37 cellular contexts compared by ENCODE assay signal in the genomic region with DNA sequence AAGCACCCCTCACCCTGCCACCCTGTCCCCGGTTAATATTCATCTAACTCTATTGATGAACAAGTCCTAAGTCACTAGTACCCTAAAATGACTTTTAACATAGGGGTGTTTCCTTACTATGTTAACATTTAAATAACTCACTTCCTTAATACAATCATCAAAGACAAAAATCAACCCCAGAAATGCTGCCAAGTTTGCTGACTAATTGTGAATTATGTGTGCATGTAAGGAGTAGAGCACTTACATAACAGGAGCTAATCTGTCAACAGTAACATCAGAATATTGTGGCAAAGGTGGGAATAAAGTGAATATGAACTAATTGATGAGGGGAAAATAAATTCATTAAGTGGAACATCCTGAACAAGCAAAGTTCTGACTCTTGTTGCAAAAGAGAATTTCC.
DNase-seq lines count a peak whose midpoint lies in the region; ATAC-seq, FAIRE-seq and TF ChIP-seq lines count a peak whose summit lies in the region.
"Had no signal": no experiment of that assay in that cellular context is flagged by ENCODE, and none has a peak within 500 bp of the region (broad histone marks: within the 10 kb centered on the region; RNA-seq: fewer than 3 reads in every experiment).

No MANE protein-coding gene starts in this region.

- POLR2A ChIA-PET in RWPE1 (lab: Yijun Ruan, JAX; ENCODE audit: low non-redundant PET), result no interaction called here

- no peak overlapping the region for H3K27ac ChIP-seq in RWPE1
- H3K27ac ChIP-seq: esophagus muscularis mucosa, ovary, SJCRH30, transverse colon, VCaP had no signal

- no peak for TF ChIP-seq POLR2A in GM12892 (IDR thresholded peaks at IDR 0.05; ENCODE audit: low read depth, low read length)

- FAIRE-seq in GM12892 (lab: Jason Lieb, UNC), result no peak
- FAIRE-seq: GM18507, GM19239, RCC 7860 had no signal

- H3K4me3 ChIP-seq in epithelial cell of esophagus (ENCODE audit: low read length), result no peak overlapping the region
- H3K4me3 ChIP-seq: esophagus muscularis mucosa, ovary, SJCRH30, transverse colon had no signal

- peaks cover 8% of the 10 kb centered on the region for H3K9me3 Mint-ChIP-seq in HFFc6
- H3K9me3 Mint-ChIP-seq: activated T-helper 2 cell treated with anti-CD3 and anti-CD28 coated beads, Interferon-gamma antibody, Interleukin-2, Interleukin-4, amounts not matched to agents 10 μg/mL and 5 μg/mL and 100 μg/mL, durations not matched to agents 14 hours and 24 hours and 36 hours; dendritic cell treated with granulocyte-macrophage colony-stimulating factor and Interleukin-4, amounts not matched to agents 40 ng/mL and 50 ng/mL, for 4 days; stimulated activated effector memory CD8-positive, alpha-beta T cell treated with anti-CD3 and anti-CD28 coated beads, Interleukin-12 subunit alpha, Interleukin-12 subunit beta, amount 100 ng/mL, for 72 hours had no signal

- no peaks in the 10 kb centered on the region for H3K9me3 ChIP-seq in T-helper 17 cell (ENCODE audit: control insufficient read depth, low read length, poor library complexity, severe bottlenecking)
- H3K9me3 ChIP-seq: ovary, SJCRH30, transverse colon had no signal

- H3K36me3 Mint-ChIP-seq in HFFc6 (ENCODE audit: low read depth) (no peaks in the 10 kb centered on the region), T-helper 17 cell (ENCODE audit: low read depth) (no peaks in the 10 kb centered on the region)
- H3K36me3 Mint-ChIP-seq: CD8-positive, alpha-beta T cell; memory B cell; stimulated activated effector memory CD8-positive, alpha-beta T cell treated with anti-CD3 and anti-CD28 coated beads, Interleukin-12 subunit alpha, Interleukin-12 subunit beta, amount 100 ng/mL, for 72 hours had no signal

- H3K27me3 Mint-ChIP-seq in HFFc6 (ENCODE audit: insufficient read depth) (peaks cover 5% of the 10 kb centered on the region), T-helper 17 cell (no peaks in the 10 kb centered on the region)
- H3K27me3 Mint-ChIP-seq: B cell; dendritic cell treated with granulocyte-macrophage colony-stimulating factor and Interleukin-4, amounts not matched to agents 40 ng/mL and 50 ng/mL, for 4 days; memory B cell had no signal

- DNase-seq in HFFc6, result peak; percentile 19
- peak; percentile 37 for DNase-seq in RWPE1 (ENCODE audit: low spot score)
- peak; percentile 91 for DNase-seq in epithelial cell of esophagus (ENCODE audit: low read depth)
- peak; percentile 59 for DNase-seq in iris pigment epithelial cell (ENCODE audit: low read depth)
- no peak for DNase-seq in T-helper 17 cell
- DNase-seq in amniotic stem cell (lab: John Stamatoyannopoulos, UW), result no peak
- DNase-seq in GM12892 (ENCODE audit: insufficient read length), result no peak
- no peak for DNase-seq in mesenteric fat pad (ENCODE audit: low spot score)
- DNase-seq: activated CD4-positive, alpha-beta T cell treated with anti-CD3 and anti-CD28 coated beads for 36 hours; activated naive CD4-positive, alpha-beta T cell treated with anti-CD3 and anti-CD28 coated beads, Interleukin-2, amount 50 U/mL, for 16 hours; activated T-cell treated with anti-CD3 and anti-CD28 coated beads for 4 hours; CD8-positive, alpha-beta T cell; central memory CD4-positive, alpha-beta T cell; H7; immature natural killer cell; KBM-7; MV-4-11; NCI-H1436 treated with DMSO at 0.1 percent for 48 hours; NCI-H2107; NCI-H446; NCI-H748 treated with DMSO at 0.1 percent for 48 hours; ovary; SJCRH30; SW 1271; T-helper 9 cell; transverse colon had no signal

- no peak overlapping the region for H3K4me3 Mint-ChIP-seq in HFFc6
- H3K4me3 Mint-ChIP-seq in T-helper 17 cell, result no peak overlapping the region
- H3K4me3 Mint-ChIP-seq: activated CD4-positive, alpha-beta T cell treated with anti-CD3 and anti-CD28 coated beads for 36 hours; B cell; CD8-positive, alpha-beta T cell; dendritic cell treated with granulocyte-macrophage colony-stimulating factor and Interleukin-4, amounts not matched to agents 40 ng/mL and 50 ng/mL, for 4 days; immature natural killer cell; memory B cell; stimulated activated effector memory CD8-positive, alpha-beta T cell treated with anti-CD3 and anti-CD28 coated beads, Interleukin-12 subunit alpha, Interleukin-12 subunit beta, amount 100 ng/mL, for 72 hours had no signal

- no peak for TF ChIP-seq CTCF in HFFc6 (IDR thresholded peaks at IDR 0.05)
- no peak for TF ChIP-seq CTCF in RWPE1 (conservative IDR thresholded peaks at IDR 0.05; ENCODE audit: low read depth)
- no peak for TF ChIP-seq CTCF in epithelial cell of esophagus (IDR thresholded peaks at IDR 0.05; ENCODE audit: insufficient read depth, low read depth, low read length, missing control alignments)

- CTCF ChIA-PET in RWPE1 (lab: Yijun Ruan, JAX), result no interaction called here

- H3K27ac Mint-ChIP-seq in HFFc6 (no peak overlapping the region), T-helper 17 cell (no peak overlapping the region)
- H3K27ac Mint-ChIP-seq: activated CD4-positive, alpha-beta T cell treated with anti-CD3 and anti-CD28 coated beads for 36 hours; activated T-helper 2 cell treated with anti-CD3 and anti-CD28 coated beads, Interferon-gamma antibody, Interleukin-2, Interleukin-4, amounts not matched to agents 10 μg/mL and 5 μg/mL and 100 μg/mL, durations not matched to agents 14 hours and 24 hours and 36 hours; B cell; CD8-positive, alpha-beta T cell; dendritic cell treated with granulocyte-macrophage colony-stimulating factor and Interleukin-4, amounts not matched to agents 40 ng/mL and 50 ng/mL, for 4 days; immature natural killer cell; memory B cell; stimulated activated effector memory CD8-positive, alpha-beta T cell treated with anti-CD3 and anti-CD28 coated beads, Interleukin-12 subunit alpha, Interleukin-12 subunit beta, amount 100 ng/mL, for 72 hours had no signal

- H3K4me1 Mint-ChIP-seq in HFFc6 (ENCODE audit: low read depth) (peaks cover 20% of the 10 kb centered on the region), T-helper 17 cell (no peaks in the 10 kb centered on the region)
- H3K4me1 Mint-ChIP-seq: activated CD4-positive, alpha-beta T cell treated with anti-CD3 and anti-CD28 coated beads for 36 hours; B cell; immature natural killer cell; memory B cell; stimulated activated effector memory CD8-positive, alpha-beta T cell treated with anti-CD3 and anti-CD28 coated beads, Interleukin-12 subunit alpha, Interleukin-12 subunit beta, amount 100 ng/mL, for 72 hours had no signal

- ATAC-seq in T-helper 17 cell, result no peak
- ATAC-seq: activated CD4-positive, alpha-beta T cell treated with anti-CD3 and anti-CD28 coated beads for 36 hours; CD8-positive, alpha-beta T cell; left lobe of liver; stimulated activated effector memory CD8-positive, alpha-beta T cell treated with anti-CD3 and anti-CD28 coated beads, Interleukin-12 subunit alpha, Interleukin-12 subunit beta, amount 100 ng/mL, for 72 hours had no signal

Comparison
In these comparisons a context has a peak if more than half of its experiments do, and no peak if none do; other contexts are left out.
1. DNase-seq: peak in HFFc6 (single experiment), RWPE1 (single experiment), epithelial cell of esophagus (single experiment) and iris pigment epithelial cell (single experiment); none in T-helper 17 cell (0 of 3), amniotic stem cell (single experiment), GM12892 (single experiment) and mesenteric fat pad (single experiment).